In the genomic region with DNA sequence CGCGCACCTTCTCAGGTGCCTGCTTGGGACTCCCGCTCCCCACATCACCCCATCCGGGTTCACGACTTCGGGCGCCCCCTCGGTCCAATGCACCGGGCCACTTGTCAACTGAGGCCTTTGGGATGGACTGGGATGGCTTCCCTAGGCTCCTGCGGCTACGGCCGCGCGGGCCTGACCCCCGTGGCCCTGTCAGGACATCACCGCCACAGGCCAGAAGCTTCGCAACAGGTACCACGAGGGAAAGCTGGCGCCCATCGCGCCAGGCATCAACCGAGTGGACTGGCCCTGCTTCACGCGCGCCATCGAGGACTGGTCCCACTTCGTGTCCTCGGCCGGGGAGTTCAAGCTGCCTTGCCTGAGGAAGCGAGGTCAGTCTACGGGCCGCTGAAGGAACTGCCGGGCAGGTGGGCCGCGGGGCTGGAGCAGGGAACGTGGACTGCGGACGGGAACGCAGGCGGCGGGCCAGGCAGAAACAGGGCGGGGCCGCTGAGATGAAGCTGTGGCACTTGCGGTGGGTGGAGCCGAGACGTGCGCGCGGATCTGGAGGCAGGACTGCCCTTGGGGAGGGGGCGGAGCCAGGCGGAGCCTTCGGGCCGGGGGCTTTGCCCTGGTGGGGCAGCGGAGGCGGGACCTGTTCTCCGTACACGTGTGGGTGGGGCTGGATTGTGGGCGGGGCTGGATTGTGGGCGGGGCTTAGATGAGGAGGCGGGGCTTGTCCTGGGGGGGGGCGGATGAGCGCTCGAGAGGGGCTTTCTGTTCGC, we compare ENCODE assay signal across 9 cellular contexts. TPM values are rescaled to one million over a fixed set of nuclear protein-coding genes. Genes with fewer than 3 reads are reported as not detected.
DNase-seq lines count a peak whose midpoint lies in the region; ATAC-seq, FAIRE-seq and TF ChIP-seq lines count a peak whose summit lies in the region.
"Had no signal": no experiment of that assay in that cellular context is flagged by ENCODE, and none has a peak within 500 bp of the region (broad histone marks: within the 10 kb centered on the region; RNA-seq: fewer than 3 reads in every experiment).

No MANE protein-coding gene starts in this region.

- no peaks in the 10 kb centered on the region for H3K36me3 ChIP-seq in endothelial cell of umbilical vein (ENCODE audit: control insufficient read depth in 2 of 2, extremely low read depth in 1 of 2, insufficient read depth in 2 of 2, low read length in 2 of 2)
- no peaks in the 10 kb centered on the region for H3K36me3 ChIP-seq in mesodermal cell (ENCODE audit: control insufficient read depth, insufficient read depth, low read length)

- H3K79me2 ChIP-seq in endothelial cell of umbilical vein (ENCODE audit: control insufficient read depth, insufficient read depth, low read length) = no peaks in the 10 kb centered on the region

- no TSS peak for BruUV-seq in endothelial cell of umbilical vein (replicated peaks; lab: Mats Ljungman, UMichigan)

- H3K4me2 ChIP-seq in A549 = peak overlapping the region; percentile 96
- H3K4me2 ChIP-seq in endothelial cell of umbilical vein (ENCODE audit: insufficient read depth, low read length) = peak overlapping the region; percentile 80

- H3K9ac ChIP-seq in endothelial cell of umbilical vein (replicated peaks; ENCODE audit: extremely low read depth, insufficient read depth, low read length) = peak overlapping the region; percentile 27

- peak overlapping the region; percentile 54 for H3K4me3 ChIP-seq in A549
- H3K4me3 ChIP-seq in endothelial cell of umbilical vein (replicated peaks in 1 of 3; ENCODE audit: insufficient read depth in 1 of 3, low read depth in 1 of 3, low read length in 3 of 3) = peak overlapping the region; percentile 50 to 79 (median 58)
- H3K4me3 ChIP-seq in mesodermal cell (ENCODE audit: extremely low read depth, insufficient read depth, low read length, poor library complexity, severe bottlenecking) = peak overlapping the region; percentile 56

- intact Hi-C loops in endothelial cell of umbilical vein (cut with micrococcal nuclease) = loop anchor here (2.0 kb wide), 1 partner anchor 16 kb away; the partner anchor contains the start of genes USB1 and ZNF319

- ATAC-seq in A549 (peak; percentile 73 to 93), GM19438 (IDR thresholded peaks at IDR 0.05; ENCODE audit: low read depth, unreplicated experiment) (peak; percentile 57)

- FAIRE-seq in A549 (lab: Jason Lieb, UNC) (no peak), endothelial cell of umbilical vein (lab: Jason Lieb, UNC) (peak; percentile 93)
- FAIRE-seq: G401.6 had no signal

- no peak for TF ChIP-seq RAD21 in A549 (conservative IDR thresholded peaks at IDR 0.05 in 1 of 2, IDR thresholded peaks at IDR 0.05 in 1 of 2)

- no peaks in the 10 kb centered on the region for H3K9me1 ChIP-seq in endothelial cell of umbilical vein (replicated peaks; ENCODE audit: control insufficient read depth, extremely low read depth, insufficient read depth, low read length)

- TF ChIP-seq EP300 in A549 (IDR thresholded peaks at IDR 0.05) = no peak

- POLR2A ChIA-PET in A549 (lab: Yijun Ruan, JAX) (no interaction called here), endothelial cell of umbilical vein (lab: Charles Lee) (no interaction called here)

- H2AFZ ChIP-seq in endothelial cell of umbilical vein (ENCODE audit: low read depth, low read length) = peak overlapping the region; percentile 100

- peak overlapping the region; percentile 71 to 86 for H3K27ac ChIP-seq in A549
- H3K27ac ChIP-seq in endothelial cell of umbilical vein (ENCODE audit: insufficient read depth, low read depth, low read length) = no peak overlapping the region
- no peak overlapping the region for H3K27ac ChIP-seq in mesodermal cell (ENCODE audit: low read depth, low read length, severe bottlenecking)

- H4K20me1 ChIP-seq in endothelial cell of umbilical vein (replicated peaks; ENCODE audit: control insufficient read depth, extremely low read depth, insufficient read depth, low read length) = no peaks in the 10 kb centered on the region

- H3K9me3 ChIP-seq in A549 (no peaks in the 10 kb centered on the region), endothelial cell of umbilical vein (replicated peaks; ENCODE audit: control insufficient read depth, insufficient read depth, low read length) (no peaks in the 10 kb centered on the region), mesodermal cell (ENCODE audit: control insufficient read depth, low read length) (no peaks in the 10 kb centered on the region)

- CTCF ChIA-PET in A549 (lab: Yijun Ruan, JAX) (interaction anchor here (0.9 to 1.3 kb wide), 4 partner anchors 8 to 384 kb away, joined by 3 to 4 read pairs (median 3); a partner anchor contains a TSS), endothelial cell of umbilical vein (lab: Charles Lee) (interaction anchor here (0.6 to 1.0 kb wide), 2 partner anchors 13 to 228 kb away, joined by 3 read pairs; partner anchors contain the start of gene CNGB1)

- no peaks in the 10 kb centered on the region for H3K27me3 ChIP-seq in endothelial cell of umbilical vein (ENCODE audit: control insufficient read depth in 2 of 2, insufficient read depth in 2 of 2, low read length in 2 of 2)

- H3K4me1 ChIP-seq in A549 (peaks cover 12% of the 10 kb centered on the region), endothelial cell of umbilical vein (ENCODE audit: control insufficient read depth, extremely low read depth, insufficient read depth, low read length) (peaks cover 9% of the 10 kb centered on the region), mesodermal cell (ENCODE audit: control insufficient read depth, insufficient read depth, low read length, poor library complexity, severe bottlenecking) (no peaks in the 10 kb centered on the region)

- DNase-seq in A549 (ENCODE audit: low read depth in 1 of 2, low spot score in 1 of 2) (peak; percentile 69 to 87), M059J (ENCODE audit: low read depth) (peak; percentile 38), endothelial cell of umbilical vein (ENCODE audit: low read depth, low spot score) (peak; percentile 85), GDM1 (lab: John Stamatoyannopoulos, UW) (no peak)
- peak; percentile 72 to 92 (median 84) for DNase-seq in activated CD8-positive, alpha-beta memory T cell treated with anti-CD3 and anti-CD28 coated beads for 48 hours (ENCODE audit: low read depth in 2 of 3, low spot score in 2 of 3)
- peak; percentile 80 to 86 for DNase-seq in stimulated activated CD8-positive, alpha-beta memory T cell treated with anti-CD3 and anti-CD28 coated beads, Interleukin-15, amount 100 ng/mL, for 4 hours (ENCODE audit: low read depth in 2 of 2)

- no peak for TF ChIP-seq POLR2A in A549 (IDR thresholded peaks at IDR 0.05; ENCODE audit: low read length)
- no peak for TF ChIP-seq POLR2A in endothelial cell of umbilical vein (IDR thresholded peaks at IDR 0.05; ENCODE audit: low read depth, low read length)

- dilution Hi-C loops in endothelial cell of umbilical vein (cut with MboI; ENCODE audit: extremely low pct_ligation_motif_present, low sequenced_read_pairs) = no loop called here

- WGBS in A549 (ENCODE audit: missing lambda C conversion rate) = 64% methylated on average over 13 of the region's 64 CpGs
- WGBS in mesodermal cell (ENCODE audit: insufficient coverage in 2 of 2), 2 experiments = 18 to 26% methylated on average over 47 to 54 of the region's 64 CpGs

- TF ChIP-seq CTCF in A549 (IDR thresholded peaks at IDR 0.05) (no peak), endothelial cell of umbilical vein (IDR thresholded peaks at IDR 0.05; ENCODE audit: extremely low read depth in 1 of 2, insufficient read depth in 1 of 2, low read depth in 1 of 2, low read length in 2 of 2) (no peak)

RNA-seq across cellular contexts. Expression of gene CNGB1, which starts 13.7 kb away (rescaled TPM):
- polyA plus RNA-seq in A549 (2011; rRNA removed) (0.12 and 0.39 TPM in 2 replicates), A549 (2017; fragmentation: RNase III; extraction: RNeasy Plus Mini Kit Qiagen cat#74134 plus additional on column Dnase treatment) (0.15 to 0.23 TPM (median 0.21 TPM) in 3 replicates), endothelial cell of umbilical vein (not detected in 2 replicates)
- 0.19 and 0.45 TPM in 2 replicates for polyA plus RNA-seq in A549 (2012; cell fraction: cytosol; rRNA removed)
- 0.11 and 0.29 TPM in 2 replicates for polyA plus RNA-seq in A549 (2012; cell fraction: nucleus; rRNA removed)
- 0.10 TPM in 1 of 2 replicates, not detected in the other for polyA minus RNA-seq in A549 (2011; rRNA and poly(A)+ RNA removed)
- total RNA-seq in M059J (2014; rRNA removed; shearing (Covaris generic)) = not detected in 2 replicates
- not detected in 2 replicates for total RNA-seq in endothelial cell of umbilical vein
- not detected in 2 replicates for polyA plus RNA-seq in endothelial cell of umbilical vein (2011; cell fraction: cytosol; rRNA removed)
- polyA plus RNA-seq in endothelial cell of umbilical vein (2011; cell fraction: nucleus; rRNA removed) = not detected in 2 replicates
- polyA plus RNA-seq in endothelial cell of umbilical vein (2012) = 0.33 TPM in 1 of 2 replicates, not detected in the other
- not detected in 2 replicates for polyA minus RNA-seq in endothelial cell of umbilical vein
- 5.3 TPM for polyA minus RNA-seq in endothelial cell of umbilical vein (2011; cell fraction: cytosol; rRNA and poly(A)+ RNA removed)
- not detected in 2 replicates for polyA minus RNA-seq in endothelial cell of umbilical vein (2011; cell fraction: nucleus; rRNA and poly(A)+ RNA removed)
- polyA plus RNA-seq in mesodermal cell (2013, experiment 1 of 2) = 0.11 TPM
- polyA plus RNA-seq in mesodermal cell (2013, experiment 2 of 2) = 0.35 TPM

RNA-seq across cellular contexts. Expression of gene ZNF319, which starts 15.8 kb away (rescaled TPM):
- polyA plus RNA-seq in A549 (2011; rRNA removed) (10.8 and 12.0 TPM in 2 replicates), A549 (2017; fragmentation: RNase III; extraction: RNeasy Plus Mini Kit Qiagen cat#74134 plus additional on column Dnase treatment) (11.1 to 11.6 TPM (median 11.3 TPM) in 3 replicates), endothelial cell of umbilical vein (5.4 and 7.6 TPM in 2 replicates)
- polyA plus RNA-seq in A549 (2012; cell fraction: cytosol; rRNA removed) = 12.6 and 15.6 TPM in 2 replicates
- polyA plus RNA-seq in A549 (2012; cell fraction: nucleus; rRNA removed) = 13.5 and 27.6 TPM in 2 replicates
- polyA minus RNA-seq in A549 (2011; rRNA and poly(A)+ RNA removed) = 11.4 and 13.3 TPM in 2 replicates
- total RNA-seq in M059J (2014; rRNA removed; shearing (Covaris generic)) = 4.2 and 4.5 TPM in 2 replicates
- 9.9 TPM in 2 replicates for total RNA-seq in endothelial cell of umbilical vein
- polyA plus RNA-seq in endothelial cell of umbilical vein (2011; cell fraction: cytosol; rRNA removed) = 3.9 and 4.9 TPM in 2 replicates
- polyA plus RNA-seq in endothelial cell of umbilical vein (2011; cell fraction: nucleus; rRNA removed) = 3.0 and 4.5 TPM in 2 replicates
- 4.8 and 6.4 TPM in 2 replicates for polyA plus RNA-seq in endothelial cell of umbilical vein (2012)
- 7.5 TPM in 2 replicates for polyA minus RNA-seq in endothelial cell of umbilical vein
- 8.9 TPM for polyA minus RNA-seq in endothelial cell of umbilical vein (2011; cell fraction: cytosol; rRNA and poly(A)+ RNA removed)
- 3.2 and 6.3 TPM in 2 replicates for polyA minus RNA-seq in endothelial cell of umbilical vein (2011; cell fraction: nucleus; rRNA and poly(A)+ RNA removed)
- polyA plus RNA-seq in mesodermal cell (2013, experiment 1 of 2) = 6.6 TPM
- 5.7 TPM for polyA plus RNA-seq in mesodermal cell (2013, experiment 2 of 2)

RNA-seq across cellular contexts. Expression of gene USB1, which starts 16.6 kb away (rescaled TPM):
- 88.2 and 88.8 TPM in 2 replicates for polyA plus RNA-seq in A549 (2011; rRNA removed)
- 170 and 213 TPM in 2 replicates for polyA plus RNA-seq in A549 (2012; cell fraction: cytosol; rRNA removed)
- polyA plus RNA-seq in A549 (2012; cell fraction: nucleus; rRNA removed) = 84.5 and 103 TPM in 2 replicates
- 132 to 143 TPM (median 140 TPM) in 3 replicates for polyA plus RNA-seq in A549 (2017; fragmentation: RNase III; extraction: RNeasy Plus Mini Kit Qiagen cat#74134 plus additional on column Dnase treatment)
- 111 and 129 TPM in 2 replicates for polyA minus RNA-seq in A549 (2011; rRNA and poly(A)+ RNA removed)
- total RNA-seq in M059J (2014; rRNA removed; shearing (Covaris generic)) = 47.8 and 74.4 TPM in 2 replicates
- 64.6 and 66.6 TPM in 2 replicates for total RNA-seq in endothelial cell of umbilical vein
- 73.0 and 83.8 TPM in 2 replicates for polyA plus RNA-seq in endothelial cell of umbilical vein
- polyA plus RNA-seq in endothelial cell of umbilical vein (2011; cell fraction: cytosol; rRNA removed) = 56.9 and 64.1 TPM in 2 replicates
- polyA plus RNA-seq in endothelial cell of umbilical vein (2011; cell fraction: nucleus; rRNA removed) = 45.0 and 50.9 TPM in 2 replicates
- 68.1 and 85.4 TPM in 2 replicates for polyA plus RNA-seq in endothelial cell of umbilical vein (2012)
- polyA minus RNA-seq in endothelial cell of umbilical vein = 93.1 and 102 TPM in 2 replicates
- 38.7 TPM for polyA minus RNA-seq in endothelial cell of umbilical vein (2011; cell fraction: cytosol; rRNA and poly(A)+ RNA removed)
- polyA minus RNA-seq in endothelial cell of umbilical vein (2011; cell fraction: nucleus; rRNA and poly(A)+ RNA removed) = 26.0 and 29.3 TPM in 2 replicates
- 66.8 TPM for polyA plus RNA-seq in mesodermal cell (2013, experiment 1 of 2)
- polyA plus RNA-seq in mesodermal cell (2013, experiment 2 of 2) = 62.9 TPM

RNA-seq across cellular contexts. Expression of gene MMP15, which starts 40.9 kb away (rescaled TPM):
- 4.3 and 5.2 TPM in 2 replicates for polyA plus RNA-seq in A549 (2011; rRNA removed)
- 9.0 and 14.5 TPM in 2 replicates for polyA plus RNA-seq in A549 (2012; cell fraction: cytosol; rRNA removed)
- 25.4 and 32.6 TPM in 2 replicates for polyA plus RNA-seq in A549 (2012; cell fraction: nucleus; rRNA removed)
- polyA plus RNA-seq in A549 (2017; fragmentation: RNase III; extraction: RNeasy Plus Mini Kit Qiagen cat#74134 plus additional on column Dnase treatment) = 9.8 to 11.2 TPM (median 10.3 TPM) in 3 replicates
- 6.6 TPM in 2 replicates for polyA minus RNA-seq in A549 (2011; rRNA and poly(A)+ RNA removed)
- total RNA-seq in M059J (2014; rRNA removed; shearing (Covaris generic)) = 2.5 and 3.1 TPM in 2 replicates
- total RNA-seq in endothelial cell of umbilical vein = 13.1 and 16.0 TPM in 2 replicates
- 12.6 and 14.5 TPM in 2 replicates for polyA plus RNA-seq in endothelial cell of umbilical vein
- 5.8 and 8.4 TPM in 2 replicates for polyA plus RNA-seq in endothelial cell of umbilical vein (2011; cell fraction: cytosol; rRNA removed)
- 4.1 and 5.3 TPM in 2 replicates for polyA plus RNA-seq in endothelial cell of umbilical vein (2011; cell fraction: nucleus; rRNA removed)
- 6.2 and 12.3 TPM in 2 replicates for polyA plus RNA-seq in endothelial cell of umbilical vein (2012)
- 6.2 and 8.2 TPM in 2 replicates for polyA minus RNA-seq in endothelial cell of umbilical vein
- polyA minus RNA-seq in endothelial cell of umbilical vein (2011; cell fraction: cytosol; rRNA and poly(A)+ RNA removed) = 23.0 TPM
- 2.9 and 3.5 TPM in 2 replicates for polyA minus RNA-seq in endothelial cell of umbilical vein (2011; cell fraction: nucleus; rRNA and poly(A)+ RNA removed)
- 43.4 TPM for polyA plus RNA-seq in mesodermal cell (2013, experiment 1 of 2)
- 37.4 TPM for polyA plus RNA-seq in mesodermal cell (2013, experiment 2 of 2)

Comparison
In these comparisons a context has a peak if more than half of its experiments do, and no peak if none do; other contexts are left out.
1. H3K27ac ChIP-seq: peak in A549 (2 of 2); none in endothelial cell of umbilical vein (single experiment) and mesodermal cell (single experiment).
2. Peak in every context shown above with its lines, with median percentiles within 50 percentile points of each other: H3K4me3 ChIP-seq.